Comparison of ENCODE assay signal across 9 cellular contexts in the genomic region with DNA sequence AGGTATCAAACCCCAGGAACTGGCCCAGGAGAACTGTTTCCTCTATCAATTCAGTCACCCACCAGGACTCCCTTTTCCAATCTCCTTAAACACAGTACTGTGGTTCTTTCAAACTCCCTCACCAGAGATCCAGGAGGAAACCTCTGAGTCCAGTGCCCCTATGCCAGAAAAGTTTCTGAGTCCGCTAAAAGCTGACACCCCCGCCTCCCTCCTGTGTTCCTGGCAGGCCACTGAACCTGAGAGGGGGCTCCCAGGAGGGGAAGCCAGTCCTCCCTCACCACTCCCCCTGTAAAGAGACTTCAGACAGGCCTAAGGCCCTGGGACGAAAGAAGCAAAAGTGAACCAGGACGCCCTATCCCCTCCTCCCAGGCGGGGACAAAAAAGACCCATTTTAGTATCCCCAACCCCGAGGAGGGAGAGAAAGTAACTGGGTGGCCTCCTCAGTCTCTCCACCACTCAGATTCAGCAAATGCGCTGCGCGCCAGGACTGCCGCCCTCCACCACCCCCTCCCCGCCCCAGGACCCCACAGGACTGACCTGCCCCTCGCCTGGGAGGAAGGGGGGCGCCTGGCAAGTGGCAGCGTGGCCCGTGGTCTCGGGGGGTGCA. TPM values are rescaled to one million over a fixed set of nuclear protein-coding genes. Genes with fewer than 3 reads are reported as not detected.
A peak's percentile ranks its signal among the peaks of the same experiment; 100 is the strongest.
DNase-seq lines count a peak whose midpoint lies in the region; ATAC-seq and TF ChIP-seq lines count a peak whose summit lies in the region.
"Had no signal": no experiment of that assay in that cellular context is flagged by ENCODE, and none has a peak within 500 bp of the region (broad histone marks: within the 10 kb centered on the region; RNA-seq: fewer than 3 reads in every experiment).

No MANE protein-coding gene starts in this region.

- H3K9ac ChIP-seq in KMS-11 = peak overlapping the region; percentile 69

- H3K27me3 ChIP-seq in KMS-11 (ENCODE audit: insufficient read depth, low read depth) (no peaks in the 10 kb centered on the region; the same call in 1 of the 2 replicates), heart right ventricle (peaks cover 0 to 8% (median 0%) of the 10 kb centered on the region in 7 donors)

- H3K27ac ChIP-seq in KMS-11 = no peak overlapping the region
- peak overlapping the region; percentile 69 to 95 (median 92) for H3K27ac ChIP-seq in heart right ventricle

- peaks cover 7% of the 10 kb centered on the region for H3K27me3 Mint-ChIP-seq in activated naive CD8-positive, alpha-beta T cell treated with anti-CD3 and anti-CD28 coated beads, Interleukin-2, amount 10 ng/mL, durations not matched to agents 7 days and 5 days

- no peaks in the 10 kb centered on the region for H3K9me3 ChIP-seq in heart right ventricle

- POLR2A ChIA-PET in activated naive CD8-positive, alpha-beta T cell treated with anti-CD3 and anti-CD28 coated beads, Interleukin-2, amount 10 ng/mL, durations not matched to agents 7 days and 5 days (lab: Charles Lee) = no interaction called here

- H3K36me3 ChIP-seq in KMS-11 (ENCODE audit: insufficient read depth) = peaks cover 3% of the 10 kb centered on the region; the same call in 1 of the 2 replicates
- H3K36me3 ChIP-seq in heart right ventricle = peaks cover 0 to 28% (median 11%) of the 10 kb centered on the region in 9 donors

- H3K9me3 Mint-ChIP-seq in activated naive CD8-positive, alpha-beta T cell treated with anti-CD3 and anti-CD28 coated beads, Interleukin-2, amount 10 ng/mL, durations not matched to agents 7 days and 5 days = no peaks in the 10 kb centered on the region

- H3K4me3 Mint-ChIP-seq in activated naive CD8-positive, alpha-beta T cell treated with anti-CD3 and anti-CD28 coated beads, Interleukin-2, amount 10 ng/mL, durations not matched to agents 7 days and 5 days = peak overlapping the region; percentile 93

- H4K20me1 ChIP-seq in KMS-11 (ENCODE audit: insufficient read depth) = no peaks in the 10 kb centered on the region

- peak; percentile 15 for DNase-seq in activated CD4-positive, alpha-beta T cell treated with anti-CD3 and anti-CD28 coated beads for 48 hours
- DNase-seq in activated CD4-positive, alpha-beta T cell treated with anti-CD3 and anti-CD28 coated beads, Interleukin-2, amount 50 U/mL, for 1 hour = no peak
- peak; percentile 42 for DNase-seq in activated naive CD8-positive, alpha-beta T cell treated with anti-CD3 and anti-CD28 coated beads, Interleukin-2, amount 10 ng/mL, durations not matched to agents 7 days and 5 days
- DNase-seq in heart right ventricle (peak in 1 of 2 donors; percentile 36), pons (ENCODE audit: low spot score) (peak; percentile 51)
- no peak for DNase-seq in NK-92 treated with Interleukin-12 subunit alpha and Interleukin-12 subunit beta, amount 100 ng/mL, for 24 hours (lab: John Stamatoyannopoulos, UW)

- H3K4me1 ChIP-seq in KMS-11 (ENCODE audit: low read depth, poor library complexity, severe bottlenecking) = peaks cover 5% of the 10 kb centered on the region
- peaks cover 0 to 69% (median 39%) of the 10 kb centered on the region in 9 donors for H3K4me1 ChIP-seq in heart right ventricle

- intact Hi-C loops in heart right ventricle (cut with DNase I) = loop anchor here in 5 of 10 donors (2.0 to 5.0 kb wide), 3 partner anchors 64 to 105 kb away; no protein-coding TSS in a partner anchor

- peaks cover 25% of the 10 kb centered on the region for H3K4me1 Mint-ChIP-seq in activated naive CD8-positive, alpha-beta T cell treated with anti-CD3 and anti-CD28 coated beads, Interleukin-2, amount 10 ng/mL, durations not matched to agents 7 days and 5 days

- no peaks in the 10 kb centered on the region for H3K79me2 ChIP-seq in KMS-11 (ENCODE audit: insufficient read depth, low read depth)

- WGBS in heart right ventricle, 2 donors = 0 to 1% methylated on average over 13 to 16 of the region's 16 CpGs

- H3K4me3 ChIP-seq in KMS-11 (IDR thresholded peaks at IDR 0.05; ENCODE audit: insufficient read depth, low read depth, low read length) (peak overlapping the region; percentile 96), heart right ventricle (peak overlapping the region; percentile 65 to 93 (median 77))

- peaks cover 8% of the 10 kb centered on the region for H3K36me3 Mint-ChIP-seq in activated naive CD8-positive, alpha-beta T cell treated with anti-CD3 and anti-CD28 coated beads, Interleukin-2, amount 10 ng/mL, durations not matched to agents 7 days and 5 days

- peak overlapping the region; percentile 91 for H2AFZ ChIP-seq in KMS-11 (ENCODE audit: low read depth)

- peak; percentile 14 for ATAC-seq in activated naive CD8-positive, alpha-beta T cell treated with anti-CD3 and anti-CD28 coated beads, Interleukin-2, amount 10 ng/mL, durations not matched to agents 7 days and 5 days (ENCODE audit: low read depth)
- ATAC-seq in heart right ventricle (peak; percentile 2 to 40 (median 22)), GM18907 (IDR thresholded peaks at IDR 0.05; ENCODE audit: unreplicated experiment) (no peak)

- TF ChIP-seq CTCF in KMS-11 (conservative IDR thresholded peaks at IDR 0.05; ENCODE audit: low read depth, low read length) (no peak), heart right ventricle (IDR thresholded peaks at IDR 0.05) (no peak)

- H3K27ac Mint-ChIP-seq in activated naive CD8-positive, alpha-beta T cell treated with anti-CD3 and anti-CD28 coated beads, Interleukin-2, amount 10 ng/mL, durations not matched to agents 7 days and 5 days = peak overlapping the region; percentile 84

- H3K4me2 ChIP-seq in KMS-11 = peak overlapping the region; percentile 88

RNA-seq across cellular contexts. Expression of a gene that starts 0.6 kb away (rescaled TPM):
- total RNA-seq in activated naive CD8-positive, alpha-beta T cell treated with anti-CD3 and anti-CD28 coated beads, Interleukin-2, amount 10 ng/mL, durations not matched to agents 7 days and 5 days = 10 to 100 TPM; 16.8 to 19.6 TPM
- total RNA-seq in heart right ventricle = 100 to 1,000 TPM; 247 to 566 (median 322) TPM
- 100 to 1,000 TPM in 1 of 2 donors, 10 to 100 TPM in 1; 97.0 to 102 TPM for polyA plus RNA-seq in heart right ventricle

RNA-seq across cellular contexts. Expression of a gene that starts 37.1 kb away (rescaled TPM):
- total RNA-seq in activated naive CD8-positive, alpha-beta T cell treated with anti-CD3 and anti-CD28 coated beads, Interleukin-2, amount 10 ng/mL, durations not matched to agents 7 days and 5 days = 10 to 100 TPM; 48.5 to 50.6 TPM
- total RNA-seq in heart right ventricle = 10 to 100 TPM in 9 of 10 donors, 1 to 10 TPM in 1; 9.1 to 23.1 (median 16.3) TPM
- 10 to 100 TPM in 1 of 2 donors, 1 to 10 TPM in 1; 5.6 to 10.4 TPM for polyA plus RNA-seq in heart right ventricle

RNA-seq across cellular contexts. Expression of a gene that starts 37.6 kb away (rescaled TPM):
- total RNA-seq in activated naive CD8-positive, alpha-beta T cell treated with anti-CD3 and anti-CD28 coated beads, Interleukin-2, amount 10 ng/mL, durations not matched to agents 7 days and 5 days = 1 to 10 TPM in 1 of 2 experiments, under 1 TPM in 1; 0.50 to 1.3 TPM
- total RNA-seq in heart right ventricle = 1 to 10 TPM in 4 of 10 donors, under 1 TPM in 6; 0.12 to 1.9 (median 0.66) TPM
- polyA plus RNA-seq in heart right ventricle = under 1 TPM; 0.30 to 0.73 TPM
- total RNA-seq: glomerular endothelial cell had no signal

Comparison
In these comparisons a context has a peak if more than half of its experiments do, and no peak if none do; other contexts are left out.
1. DNase-seq: peak in activated CD4-positive, alpha-beta T cell treated with anti-CD3 and anti-CD28 coated beads for 48 hours (single experiment), activated naive CD8-positive, alpha-beta T cell treated with anti-CD3 and anti-CD28 coated beads, Interleukin-2, amount 10 ng/mL, durations not matched to agents 7 days and 5 days (single experiment) and pons (single experiment); none in activated CD4-positive, alpha-beta T cell treated with anti-CD3 and anti-CD28 coated beads, Interleukin-2, amount 50 U/mL, for 1 hour (single experiment) and NK-92 treated with Interleukin-12 subunit alpha and Interleukin-12 subunit beta, amount 100 ng/mL, for 24 hours (single experiment).
2. RNA of a gene that starts 0.6 kb away (total RNA-seq): 247 to 566 TPM in heart right ventricle; 16.8 to 19.6 TPM in activated naive CD8-positive, alpha-beta T cell treated with anti-CD3 and anti-CD28 coated beads, Interleukin-2, amount 10 ng/mL, durations not matched to agents 7 days and 5 days; every median in the first group is over 10 times any median in the second.